Comparison of ENCODE assay signal across 21 cellular contexts in the genomic region with DNA sequence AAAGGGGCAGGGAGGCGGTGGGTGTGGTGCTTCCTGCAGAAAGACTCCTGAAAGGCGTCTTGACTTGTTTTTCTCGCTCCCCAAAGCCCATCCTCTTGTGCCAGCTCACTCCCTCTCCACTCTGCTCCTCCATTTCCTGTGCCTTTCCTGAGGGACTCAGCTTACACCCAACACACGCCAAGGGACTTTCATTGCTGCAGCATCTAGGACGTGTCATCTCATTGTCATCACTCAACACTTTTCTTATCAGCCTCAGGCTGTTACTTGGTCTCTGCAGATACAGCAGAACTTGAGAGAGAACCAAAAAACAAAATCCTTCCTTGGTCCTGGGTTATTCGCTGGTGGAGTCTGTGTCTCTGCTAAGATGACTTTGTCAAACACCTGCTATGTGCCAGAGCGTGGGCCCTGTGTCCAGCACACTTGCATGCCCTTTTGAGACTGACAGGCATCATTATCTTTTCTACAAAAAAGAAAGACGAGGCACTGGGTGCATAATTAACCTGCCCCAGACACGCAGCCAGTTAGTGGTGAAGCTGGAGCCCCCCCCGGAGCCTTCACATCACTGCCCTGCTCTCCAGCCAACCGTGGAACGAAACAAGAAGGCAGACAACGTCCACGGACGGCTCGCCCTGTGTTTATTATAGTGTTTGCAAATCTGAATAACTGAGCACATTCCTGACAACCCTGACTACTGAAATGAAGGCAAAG.
"Had no signal": no experiment of that assay in that cellular context is flagged by ENCODE, and none has a peak within 500 bp of the region (broad histone marks: within the 10 kb centered on the region; RNA-seq: fewer than 3 reads in every experiment).

No MANE protein-coding gene starts in this region.

- H3K36me3 Mint-ChIP-seq: activated naive CD8-positive, alpha-beta T cell; naive B cell; stimulated activated naive B cell treated with anti-CD40 and anti-IgM and Interleukin-4, amounts not matched to agents 10 μg/mL and 1 μg/mL and 100 μg/mL, for 72 hours had no signal

- H3K27me3 ChIP-seq: cardiac muscle cell had no signal

- H3K4me1 Mint-ChIP-seq: activated CD4-positive, alpha-beta T cell treated with anti-CD3 and anti-CD28 coated beads, Interleukin-2, amount 10 ng/mL, durations not matched to agents 7 days and 5 days; naive B cell; stimulated activated naive B cell treated with anti-CD40 and anti-IgM and Interleukin-4, amounts not matched to agents 10 μg/mL and 1 μg/mL and 100 μg/mL, for 72 hours had no signal

- H3K4me3 ChIP-seq: cardiac muscle cell, mucosa of descending colon, pancreas, sigmoid colon, tibial artery, uterus had no signal

- H3K4me3 Mint-ChIP-seq: activated CD4-positive, alpha-beta T cell treated with anti-CD3 and anti-CD28 coated beads, Interleukin-2, amount 10 ng/mL, durations not matched to agents 7 days and 5 days; activated CD8-positive, alpha-beta T cell treated with anti-CD3 and anti-CD28 coated beads, Interleukin-2, amount 10 ng/mL, durations not matched to agents 7 days and 5 days; activated naive CD8-positive, alpha-beta T cell; activated T-helper 1 cell treated with anti-CD3 and anti-CD28 coated beads, Interleukin-12 subunit alpha, Interleukin-12 subunit beta, Interleukin-2, Interleukin-4 antibody, amounts not matched to agents 30 ng/mL and 10 ng/mL and 1 ng/mL, durations not matched to agents 14 hours and 24 hours and 36 hours; effector memory CD8-positive, alpha-beta T cell; stimulated activated naive B cell treated with anti-CD40 and anti-IgM and Interleukin-4, amounts not matched to agents 10 μg/mL and 1 μg/mL and 100 μg/mL, for 72 hours had no signal

- DNase-seq: activated CD4-positive, alpha-beta T cell treated with anti-CD3 and anti-CD28 coated beads, Interleukin-2, amount 10 ng/mL, durations not matched to agents 7 days and 5 days; activated CD8-positive, alpha-beta T cell treated with anti-CD3 and anti-CD28 coated beads, Interleukin-2, amount 10 ng/mL, durations not matched to agents 7 days and 5 days; activated gamma-delta T cell treated with Interleukin-2 at 50 U/mL for 16 hours; dermis blood vessel endothelial cell; effector memory CD8-positive, alpha-beta T cell; foreskin fibroblast; glutamatergic neuron; hypothalamus; kidney; left ventricle myocardium superior; mucosa of descending colon; naive B cell; pancreas; stimulated activated CD4-positive, alpha-beta T cell treated with anti-CD3 and anti-CD28 coated beads, Interleukin-4, amount 100 ng/mL, for 24 hours; stimulated activated naive B cell treated with anti-CD40 and anti-IgM and Interleukin-4, amounts not matched to agents 10 μg/mL and 1 μg/mL and 100 μg/mL, for 72 hours; uterus had no signal

- H3K4me1 ChIP-seq: pancreas, tibial artery, uterus had no signal

- H3K9me3 ChIP-seq: mucosa of descending colon, pancreas, sigmoid colon, tibial artery, uterus had no signal

- H3K27ac Mint-ChIP-seq: activated CD4-positive, alpha-beta T cell treated with anti-CD3 and anti-CD28 coated beads, Interleukin-2, amount 10 ng/mL, durations not matched to agents 7 days and 5 days; activated CD8-positive, alpha-beta T cell treated with anti-CD3 and anti-CD28 coated beads, Interleukin-2, amount 10 ng/mL, durations not matched to agents 7 days and 5 days; activated naive CD8-positive, alpha-beta T cell; activated T-helper 1 cell treated with anti-CD3 and anti-CD28 coated beads, Interleukin-12 subunit alpha, Interleukin-12 subunit beta, Interleukin-2, Interleukin-4 antibody, amounts not matched to agents 30 ng/mL and 10 ng/mL and 1 ng/mL, durations not matched to agents 14 hours and 24 hours and 36 hours; naive B cell had no signal

- ATAC-seq: activated CD8-positive, alpha-beta T cell treated with anti-CD3 and anti-CD28 coated beads, Interleukin-2, amount 10 ng/mL, durations not matched to agents 7 days and 5 days; effector memory CD8-positive, alpha-beta T cell; left ventricle myocardium superior; mucosa of descending colon; pancreas; stimulated activated naive B cell treated with anti-CD40 and anti-IgM and Interleukin-4, amounts not matched to agents 10 μg/mL and 1 μg/mL and 100 μg/mL, for 72 hours had no signal

- H3K9me3 Mint-ChIP-seq: activated CD4-positive, alpha-beta T cell treated with anti-CD3 and anti-CD28 coated beads, Interleukin-2, amount 10 ng/mL, durations not matched to agents 7 days and 5 days; activated T-helper 1 cell treated with anti-CD3 and anti-CD28 coated beads, Interleukin-12 subunit alpha, Interleukin-12 subunit beta, Interleukin-2, Interleukin-4 antibody, amounts not matched to agents 30 ng/mL and 10 ng/mL and 1 ng/mL, durations not matched to agents 14 hours and 24 hours and 36 hours; effector memory CD8-positive, alpha-beta T cell; naive B cell; stimulated activated naive B cell treated with anti-CD40 and anti-IgM and Interleukin-4, amounts not matched to agents 10 μg/mL and 1 μg/mL and 100 μg/mL, for 72 hours had no signal

- H3K36me3 ChIP-seq: cardiac muscle cell, pancreas, sigmoid colon, tibial artery, uterus had no signal

- H3K27ac ChIP-seq: cardiac muscle cell, pancreas, sigmoid colon, tibial artery, uterus had no signal
